In the genomic region with DNA sequence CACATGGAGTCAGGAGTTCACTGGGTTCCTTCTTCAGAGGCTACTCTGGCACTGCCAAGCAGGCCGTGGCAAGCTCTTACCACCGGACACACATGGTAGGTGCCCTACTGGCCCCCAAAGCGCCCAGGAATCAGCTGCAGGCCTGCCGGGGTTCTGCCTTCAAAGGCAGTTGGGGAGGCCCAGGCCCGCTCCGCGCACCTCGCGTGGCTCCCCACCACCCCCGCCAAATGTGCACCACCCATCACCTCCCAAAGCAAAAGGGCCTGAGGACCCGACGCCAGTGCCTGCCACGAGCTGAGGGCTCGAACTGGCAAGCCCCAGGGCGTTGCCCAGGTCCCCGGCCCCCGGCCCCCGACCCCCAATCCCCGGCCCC, we compare ENCODE assay signal across 8 cellular contexts. TPM values are rescaled to one million over a fixed set of nuclear protein-coding genes. Genes with fewer than 3 reads are reported as not detected.
DNase-seq lines count a peak whose midpoint lies in the region; ATAC-seq and TF ChIP-seq lines count a peak whose summit lies in the region.

No MANE protein-coding gene starts in this region.

- no peak overlapping the region for H2BK120ac ChIP-seq in H9 (ENCODE audit: low read depth, low read length, poor library complexity, severe bottlenecking)

- no CpG with 5 or more reads among the region's 19 CpGs for WGBS in H9 (ENCODE audit: extremely low coverage, insufficient read length, low lambda C conversion rate)

- H3K36me3 Mint-ChIP-seq in H9 (ENCODE audit: insufficient read depth in 1 of 3, low read depth in 3 of 3): no peaks in the 10 kb centered on the region; a peak in 1 of 7 replicates
- H3K36me3 Mint-ChIP-seq in activated CD4-positive, alpha-beta memory T cell treated with anti-CD3 and anti-CD28 coated beads, Interleukin-2, amount 10 ng/mL, durations not matched to agents 7 days and 5 days (ENCODE audit: low read depth): no peaks in the 10 kb centered on the region

- H3K27ac ChIP-seq in H9 (ENCODE audit: insufficient read length, low read depth, low read length): no peak overlapping the region

- H3K27me3 ChIP-seq in H9 (ENCODE audit: insufficient read depth, low read length): no peaks in the 10 kb centered on the region; the same call in 1 of the 2 replicates

- no peak overlapping the region for H2BK12ac ChIP-seq in H9 (ENCODE audit: insufficient read length, low read depth, low read length)

- POLR2A ChIA-PET in activated CD4-positive, alpha-beta memory T cell treated with anti-CD3 and anti-CD28 coated beads, Interleukin-2, amount 10 ng/mL, durations not matched to agents 7 days and 5 days (lab: Charles Lee): interaction anchor here (0.7 to 1.3 kb wide), 2 partner anchors 75 to 98 kb away, joined by 3 to 5 read pairs; no protein-coding TSS in a partner anchor

- no peak overlapping the region for H3T11ph ChIP-seq in H9 (ENCODE audit: low read length)

- no peak overlapping the region; the same call in 1 of the 2 replicates for H3K14ac ChIP-seq in H9 (ENCODE audit: insufficient read depth, low read length)

- peaks cover 5% of the 10 kb centered on the region for H4K20me1 ChIP-seq in H9 (ENCODE audit: control insufficient read depth, insufficient read depth, insufficient read length)

- no peak overlapping the region for H4K91ac ChIP-seq in H9 (ENCODE audit: insufficient read length, low read depth, low read length)

- no peak overlapping the region for H3K9ac ChIP-seq in H9 (ENCODE audit: extremely low read depth, insufficient read length, low read length)

- H3K27ac Mint-ChIP-seq in H9: no peak overlapping the region
- no peak overlapping the region for H3K27ac Mint-ChIP-seq in activated CD4-positive, alpha-beta memory T cell treated with anti-CD3 and anti-CD28 coated beads, Interleukin-2, amount 10 ng/mL, durations not matched to agents 7 days and 5 days

- no peak for TF ChIP-seq CTCF in H9 (conservative IDR thresholded peaks at IDR 0.05)
- TF ChIP-seq CTCF in fibroblast of the aortic adventitia (IDR thresholded peaks at IDR 0.05; ENCODE audit: insufficient read depth, low read length): no peak

- no peak overlapping the region for H2BK15ac ChIP-seq in H9 (ENCODE audit: low read depth, low read length)

- H3K18ac ChIP-seq in H9 (ENCODE audit: insufficient read length, low read depth, low read length): no peak overlapping the region

- peaks cover 11 to 15% of the 10 kb centered on the region in 2 experiments for H3K4me1 Mint-ChIP-seq in H9
- H3K4me1 Mint-ChIP-seq in activated CD4-positive, alpha-beta memory T cell treated with anti-CD3 and anti-CD28 coated beads, Interleukin-2, amount 10 ng/mL, durations not matched to agents 7 days and 5 days: peaks cover 13% of the 10 kb centered on the region

- peak overlapping the region; percentile 62 to 74 for H3K4me3 Mint-ChIP-seq in H9
- H3K4me3 Mint-ChIP-seq in activated CD4-positive, alpha-beta memory T cell treated with anti-CD3 and anti-CD28 coated beads, Interleukin-2, amount 10 ng/mL, durations not matched to agents 7 days and 5 days: peak overlapping the region; percentile 62

- H3K4me2 ChIP-seq in H9 (ENCODE audit: insufficient read depth, insufficient read length, low read length): peak overlapping the region; percentile 62

- no peaks in the 10 kb centered on the region for H3K9me3 Mint-ChIP-seq in H9
- H3K9me3 Mint-ChIP-seq in activated CD4-positive, alpha-beta memory T cell treated with anti-CD3 and anti-CD28 coated beads, Interleukin-2, amount 10 ng/mL, durations not matched to agents 7 days and 5 days: no peaks in the 10 kb centered on the region

- CTCF ChIA-PET in activated CD4-positive, alpha-beta memory T cell treated with anti-CD3 and anti-CD28 coated beads, Interleukin-2, amount 10 ng/mL, durations not matched to agents 7 days and 5 days (lab: Charles Lee): interaction anchor here (0.7 to 1.2 kb wide), 3 partner anchors 170 to 287 kb away, joined by 3 to 6 read pairs (median 3); no protein-coding TSS in a partner anchor

- H4K8ac ChIP-seq in H9 (replicated peaks; ENCODE audit: insufficient read length, low read depth, low read length): no peak overlapping the region

- H4K5ac ChIP-seq in H9 (ENCODE audit: insufficient read length, low read depth, low read length): no peak overlapping the region

- ATAC-seq in GM19452 (IDR thresholded peaks at IDR 0.05; ENCODE audit: unreplicated experiment) (no peak), HG03139 (IDR thresholded peaks at IDR 0.05; ENCODE audit: unreplicated experiment) (no peak), GM19455 (IDR thresholded peaks at IDR 0.05; ENCODE audit: unreplicated experiment) (no peak)

- no peak overlapping the region for H3K56ac ChIP-seq in H9 (ENCODE audit: insufficient read length, low read depth, low read length)

- DNase-seq in H9 (no peak), fibroblast of the aortic adventitia (ENCODE audit: low read depth) (no peak), putamen (ENCODE audit: low spot score) (peak; percentile 20), A172 (ENCODE audit: low spot score) (no peak)
- no peak for DNase-seq in activated CD4-positive, alpha-beta memory T cell treated with anti-CD3 and anti-CD28 coated beads, Interleukin-2, amount 10 ng/mL, durations not matched to agents 7 days and 5 days

- H3K4ac ChIP-seq in H9 (ENCODE audit: low read depth, low read length): no peak overlapping the region

- H3K4me1 ChIP-seq in H9 (ENCODE audit: insufficient read depth, low read length): no peaks in the 10 kb centered on the region

- H2AK5ac ChIP-seq in H9 (ENCODE audit: insufficient read length, low read length): no peak overlapping the region

- no peaks in the 10 kb centered on the region for H3K79me2 ChIP-seq in H9 (ENCODE audit: insufficient read depth, low read length)

- peaks cover 22% of the 10 kb centered on the region for H3K27me3 Mint-ChIP-seq in H9 (ENCODE audit: low read depth)
- no peaks in the 10 kb centered on the region for H3K27me3 Mint-ChIP-seq in activated CD4-positive, alpha-beta memory T cell treated with anti-CD3 and anti-CD28 coated beads, Interleukin-2, amount 10 ng/mL, durations not matched to agents 7 days and 5 days

- no peak overlapping the region for H3K23ac ChIP-seq in H9 (ENCODE audit: insufficient read length, low read depth, low read length)

- peak overlapping the region; percentile 75 for H3K4me3 ChIP-seq in fibroblast of the aortic adventitia (ENCODE audit: low read depth, low read length)

- peaks cover 4% of the 10 kb centered on the region for H3K79me1 ChIP-seq in H9 (ENCODE audit: insufficient read depth, low read depth, low read length, poor library complexity, severe bottlenecking)

- H3K23me2 ChIP-seq in H9 (ENCODE audit: insufficient read length, low read depth, low read length, poor library complexity, severe bottlenecking): peaks cover 3% of the 10 kb centered on the region

- H2AFZ ChIP-seq in H9 (ENCODE audit: low read length): no peak overlapping the region

- no peaks in the 10 kb centered on the region for H3K9me3 ChIP-seq in H9 (ENCODE audit: control insufficient read depth, low read depth, low read length)

- no peak overlapping the region for H2BK20ac ChIP-seq in H9 (ENCODE audit: low read depth, low read length, poor library complexity, severe bottlenecking)

- H2BK5ac ChIP-seq in H9 (ENCODE audit: insufficient read length, low read length): no peak overlapping the region

RNA-seq across cellular contexts. Expression of a gene that starts 0.7 kb away (rescaled TPM):
- total RNA-seq in H9 (2021) (12.9 and 14.0 TPM in 2 replicates), fibroblast of the aortic adventitia (ENCODE audit: low replicate concordance) (6.9 and 9.3 TPM in 2 replicates)
- total RNA-seq in activated CD4-positive, alpha-beta memory T cell treated with anti-CD3 and anti-CD28 coated beads, Interleukin-2, amount 10 ng/mL, durations not matched to agents 7 days and 5 days: 1 to 10 TPM; 6.4 to 7.8 TPM
- total RNA-seq in A172 (2014; rRNA removed; shearing (Covaris generic)): 20.2 and 25.7 TPM in 2 replicates
